21 cellular contexts compared by ENCODE assay signal in the genomic region with DNA sequence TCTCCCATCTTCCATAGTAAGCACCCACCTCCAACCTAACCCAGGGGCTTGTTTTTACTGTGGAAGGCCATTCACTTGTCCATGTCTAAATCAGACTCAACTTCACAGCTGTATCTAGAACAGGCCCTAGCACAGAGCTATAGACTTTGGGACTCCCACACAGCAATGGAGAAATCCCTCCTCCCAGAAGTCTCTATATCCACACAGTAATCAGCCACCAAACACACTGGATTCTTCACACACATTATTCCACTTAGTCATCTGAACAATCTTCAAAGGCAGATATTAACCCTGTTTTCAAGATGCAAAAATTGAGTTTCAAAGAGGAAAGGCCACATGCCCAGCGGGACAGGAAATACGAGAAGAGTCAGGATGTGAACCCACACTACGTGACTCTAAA.
DNase-seq lines count a peak whose midpoint lies in the region; ATAC-seq and TF ChIP-seq lines count a peak whose summit lies in the region.
"Had no signal": no experiment of that assay in that cellular context is flagged by ENCODE, and none has a peak within 500 bp of the region (broad histone marks: within the 10 kb centered on the region; RNA-seq: fewer than 3 reads in every experiment).

No MANE protein-coding gene starts in this region.

- peak overlapping the region; percentile 2 for H3K4me3 Mint-ChIP-seq in Caco-2 (ENCODE audit: unreplicated experiment)
- H3K4me3 Mint-ChIP-seq in GM23338 = no peak overlapping the region
- H3K4me3 Mint-ChIP-seq in activated T-helper 17 cell treated with anti-CD3 and anti-CD28 coated beads, Interleukin-2, amount 50 U/mL, for 72 hours = no peak overlapping the region
- H3K4me3 Mint-ChIP-seq: memory B cell had no signal

- peaks cover 61% of the 10 kb centered on the region for H3K4me1 ChIP-seq in Caco-2
- peaks cover 1% of the 10 kb centered on the region for H3K4me1 ChIP-seq in GM23338 (ENCODE audit: insufficient read depth)
- H3K4me1 ChIP-seq in esophagus squamous epithelium = peaks cover 0 to 15% (median 0%) of the 10 kb centered on the region in 3 donors
- H3K4me1 ChIP-seq in ovary (ENCODE audit: insufficient read depth) = no peaks in the 10 kb centered on the region
- no peaks in the 10 kb centered on the region for H3K4me1 ChIP-seq in ascending aorta
- H3K4me1 ChIP-seq: colonic mucosa, heart left ventricle, stomach had no signal

- H3K4me3 ChIP-seq in Caco-2 (ENCODE audit: low read depth, low read length) = no peak overlapping the region
- H3K4me3 ChIP-seq in GM23338 = no peak overlapping the region
- H3K4me3 ChIP-seq in esophagus squamous epithelium = no peak overlapping the region
- H3K4me3 ChIP-seq in ovary = no peak overlapping the region
- H3K4me3 ChIP-seq in ascending aorta = no peak overlapping the region
- H3K4me3 ChIP-seq: BLaER1 treated with 17β-estradiol and CSF1 and Interleukin-3, amounts not matched to agents 10 nM and 100 nM; colonic mucosa; heart left ventricle; stomach had no signal

- TF ChIP-seq CTCF in Caco-2 (IDR thresholded peaks at IDR 0.05; ENCODE audit: insufficient read depth in 1 of 2, low read depth in 1 of 2, low read length in 1 of 2, severe bottlenecking in 1 of 2, unreplicated experiment in 1 of 2) (no peak), GM23338 (conservative IDR thresholded peaks at IDR 0.05; ENCODE audit: low read depth in 2 of 2) (no peak), esophagus squamous epithelium (IDR thresholded peaks at IDR 0.05) (no peak), GM13977 (IDR thresholded peaks at IDR 0.05; ENCODE audit: extremely low read depth, insufficient read depth, missing control alignments) (no peak), ovary (IDR thresholded peaks at IDR 0.05) (no peak), ascending aorta (IDR thresholded peaks at IDR 0.05) (no peak)

- peaks cover 98% of the 10 kb centered on the region for H3K79me2 ChIP-seq in GM23338 (replicated peaks; ENCODE audit: insufficient read depth)

- TF ChIP-seq EP300 in ovary (IDR thresholded peaks at IDR 0.05) = no peak

- no peak for DNase-seq in Caco-2
- DNase-seq in GM23338 (ENCODE audit: low spot score) = no peak
- DNase-seq in esophagus squamous epithelium (lab: John Stamatoyannopoulos, UW) = no peak
- no peak for DNase-seq in GM13977 (ENCODE audit: low spot score)
- no peak for DNase-seq in ovary
- no peak for DNase-seq in ascending aorta (ENCODE audit: low spot score in 2 of 2)
- DNase-seq: ACHN; colonic mucosa; heart left ventricle; left colon; MV-4-11; naive B cell; NCI-H187; NCI-H748 treated with DMSO at 0.1 percent for 48 hours; stimulated activated CD4-positive, alpha-beta T cell treated with anti-CD3 and anti-CD28 coated beads, Interleukin-4, amount 100 ng/mL, for 4 hours; stomach had no signal

- no peak overlapping the region for H2AFZ ChIP-seq in GM23338

- BruUV-seq in Caco-2 (replicated peaks; lab: Mats Ljungman, UMichigan) = no TSS peak

- H3K9me3 ChIP-seq in Caco-2 (no peaks in the 10 kb centered on the region), esophagus squamous epithelium (no peaks in the 10 kb centered on the region), ovary (no peaks in the 10 kb centered on the region), ascending aorta (no peaks in the 10 kb centered on the region)
- H3K9me3 ChIP-seq: colonic mucosa, heart left ventricle, stomach had no signal

- peaks cover 69% of the 10 kb centered on the region for H3K36me3 Mint-ChIP-seq in Caco-2 (ENCODE audit: insufficient read depth, unreplicated experiment)
- peaks cover 36% of the 10 kb centered on the region for H3K36me3 Mint-ChIP-seq in GM23338 (ENCODE audit: low read depth)
- no peaks in the 10 kb centered on the region for H3K36me3 Mint-ChIP-seq in activated T-helper 17 cell treated with anti-CD3 and anti-CD28 coated beads, Interleukin-2, amount 50 U/mL, for 72 hours (ENCODE audit: low read depth)
- H3K36me3 Mint-ChIP-seq: memory B cell, naive B cell had no signal

- H3K27ac Mint-ChIP-seq in Caco-2 (ENCODE audit: unreplicated experiment) = peak overlapping the region; percentile 32
- H3K27ac Mint-ChIP-seq in GM23338 = peak overlapping the region; percentile 42; the same call in 1 of the 2 replicates
- peak overlapping the region; percentile 31 for H3K27ac Mint-ChIP-seq in activated T-helper 17 cell treated with anti-CD3 and anti-CD28 coated beads, Interleukin-2, amount 50 U/mL, for 72 hours
- H3K27ac Mint-ChIP-seq: memory B cell, naive B cell had no signal

- POLR2A ChIA-PET in Caco-2 (lab: Charles Lee) = no interaction called here

- no peaks in the 10 kb centered on the region for H3F3A ChIP-seq in GM23338 (replicated peaks; ENCODE audit: low read depth)

- no peak overlapping the region for H3K4me2 ChIP-seq in GM23338
- H3K4me2 ChIP-seq: BLaER1 treated with 17β-estradiol and CSF1 and Interleukin-3, amounts not matched to agents 10 nM and 100 nM had no signal

- H3K36me3 ChIP-seq in Caco-2 (ENCODE audit: control insufficient read depth, insufficient read depth, low read length) = no peaks in the 10 kb centered on the region; the same call in 1 of the 2 replicates
- H3K36me3 ChIP-seq in GM23338 (ENCODE audit: insufficient read depth) = peaks cover 3% of the 10 kb centered on the region; the same call in 1 of the 2 replicates
- no peaks in the 10 kb centered on the region for H3K36me3 ChIP-seq in esophagus squamous epithelium
- H3K36me3 ChIP-seq in ovary = no peaks in the 10 kb centered on the region
- H3K36me3 ChIP-seq in ascending aorta = no peaks in the 10 kb centered on the region
- H3K36me3 ChIP-seq: BLaER1 treated with 17β-estradiol and CSF1 and Interleukin-3, amounts not matched to agents 10 nM and 100 nM; colonic mucosa; heart left ventricle; stomach had no signal

- CTCF ChIA-PET in Caco-2 (lab: Charles Lee) = interaction anchor here (1.0 to 1.4 kb wide), 2 partner anchors 23 to 108 kb away, joined by 3 to 4 read pairs; no protein-coding TSS in a partner anchor

- peaks cover 47% of the 10 kb centered on the region for H3K4me1 Mint-ChIP-seq in Caco-2 (ENCODE audit: low read depth, unreplicated experiment)
- H3K4me1 Mint-ChIP-seq in GM23338 = peaks cover 8% of the 10 kb centered on the region
- H3K4me1 Mint-ChIP-seq in activated T-helper 17 cell treated with anti-CD3 and anti-CD28 coated beads, Interleukin-2, amount 50 U/mL, for 72 hours = peaks cover 15% of the 10 kb centered on the region

- no peaks in the 10 kb centered on the region for H3K9me2 ChIP-seq in GM23338 (ENCODE audit: insufficient read depth)

- ATAC-seq in GM23338 (no peak), GM18909 (IDR thresholded peaks at IDR 0.05; ENCODE audit: poor library complexity, unreplicated experiment) (no peak)
- peak; percentile 43 for ATAC-seq in activated T-helper 17 cell treated with anti-CD3 and anti-CD28 coated beads, Interleukin-2, amount 50 U/mL, for 72 hours (replicated peaks)
- ATAC-seq: activated CD4-positive, CD25-positive, alpha-beta regulatory T cell treated with anti-CD3 and anti-CD28 coated beads, Interleukin-2, amount 50 U/mL, for 24 hours; heart left ventricle; left colon had no signal

- no peaks in the 10 kb centered on the region for H3K27me3 ChIP-seq in Caco-2 (replicated peaks; ENCODE audit: control insufficient read depth, insufficient read depth, low read length)
- no peaks in the 10 kb centered on the region for H3K27me3 ChIP-seq in GM23338 (ENCODE audit: insufficient read depth)
- no peaks in the 10 kb centered on the region for H3K27me3 ChIP-seq in esophagus squamous epithelium
- H3K27me3 ChIP-seq in ovary = no peaks in the 10 kb centered on the region
- H3K27me3 ChIP-seq in ascending aorta = no peaks in the 10 kb centered on the region
- H3K27me3 ChIP-seq: BLaER1 treated with 17β-estradiol and CSF1 and Interleukin-3, amounts not matched to agents 10 nM and 100 nM; colonic mucosa had no signal

- H3K27ac ChIP-seq in GM23338 (ENCODE audit: low read depth) (no peak overlapping the region), esophagus squamous epithelium (peak overlapping the region in 3 of 4 donors; percentile 31 to 82 (median 72)), ovary (no peak overlapping the region), ascending aorta (no peak overlapping the region)
- H3K27ac ChIP-seq: BLaER1 treated with 17β-estradiol and CSF1 and Interleukin-3, amounts not matched to agents 10 nM and 100 nM; colonic mucosa; heart left ventricle; stomach had no signal

- no peaks in the 10 kb centered on the region for H3K27me3 Mint-ChIP-seq in Caco-2 (ENCODE audit: insufficient read depth, unreplicated experiment)
- peaks cover 8% of the 10 kb centered on the region for H3K27me3 Mint-ChIP-seq in GM23338 (ENCODE audit: insufficient read depth, low read depth, poor library complexity)
- H3K27me3 Mint-ChIP-seq in activated T-helper 17 cell treated with anti-CD3 and anti-CD28 coated beads, Interleukin-2, amount 50 U/mL, for 72 hours = peaks cover 18% of the 10 kb centered on the region
- H3K27me3 Mint-ChIP-seq: memory B cell, naive B cell had no signal

- TF ChIP-seq POLR2A in esophagus squamous epithelium (IDR thresholded peaks at IDR 0.05) (no peak), ovary (IDR thresholded peaks at IDR 0.05) (no peak)

- peaks cover 59% of the 10 kb centered on the region for H4K20me1 ChIP-seq in GM23338 (replicated peaks; ENCODE audit: insufficient read depth)
- H4K20me1 ChIP-seq: BLaER1 treated with 17β-estradiol and CSF1 and Interleukin-3, amounts not matched to agents 10 nM and 100 nM had no signal

- WGBS in esophagus squamous epithelium, 2 donors = 65 to 81% methylated on average over 3 of the region's 3 CpGs
- 92 to 94% (median 92%) methylated on average over 3 of the region's 3 CpGs for WGBS in ovary, 3 donors

- intact Hi-C loops in Caco-2 (cut with micrococcal nuclease; ENCODE audit: unreplicated experiment) = no loop called here
- intact Hi-C loops in esophagus squamous epithelium (cut with DNase I) = no loop called here
- intact Hi-C loops in ovary (cut with DNase I) = no loop called here
- intact Hi-C loops in ascending aorta (cut with DNase I) = no loop called here

- H3K9me3 Mint-ChIP-seq in Caco-2 (ENCODE audit: unreplicated experiment) (no peaks in the 10 kb centered on the region), GM23338 (no peaks in the 10 kb centered on the region)
- H3K9me3 Mint-ChIP-seq in activated T-helper 17 cell treated with anti-CD3 and anti-CD28 coated beads, Interleukin-2, amount 50 U/mL, for 72 hours = peaks cover under 1% of the 10 kb centered on the region
- H3K9me3 Mint-ChIP-seq: memory B cell, naive B cell had no signal

- in situ Hi-C loops in GM13977 (cut with MboI; ENCODE audit: low pct_unique_long_range_greater_than_20kb, low sequenced_read_pairs, unreplicated experiment) = no loop called here

Comparison
In these comparisons a context has a peak if more than half of its experiments do, and no peak if none do; other contexts are left out.
1. H3K27ac ChIP-seq: peak in esophagus squamous epithelium (3 of 4); none in GM23338 (single experiment), ovary (0 of 2) and ascending aorta (0 of 2).
2. Peak in every context shown above with its lines, with median percentiles within 50 percentile points of each other: H3K27ac Mint-ChIP-seq.